ENCODE assay signal across 15 cellular contexts in the genomic region with DNA sequence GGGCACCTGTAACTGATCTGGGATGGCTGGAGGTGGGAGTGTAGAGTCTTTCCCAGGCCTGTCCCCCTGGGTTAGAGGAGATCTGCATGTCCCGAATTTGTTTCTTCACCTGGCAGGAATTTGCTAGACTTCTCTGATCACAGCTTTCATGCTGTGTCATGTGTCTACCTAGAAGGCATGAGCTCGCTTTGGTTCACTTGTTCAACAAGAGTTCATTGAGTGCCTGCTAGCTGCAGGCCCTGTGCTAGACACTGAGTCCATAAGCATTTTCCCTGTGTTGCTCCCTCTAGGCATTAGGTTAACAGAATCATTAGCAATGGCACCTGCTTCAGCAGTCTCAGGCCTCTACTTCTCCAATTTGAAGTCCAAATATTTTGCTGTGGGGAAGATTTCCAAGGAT.
DNase-seq lines count a peak whose midpoint lies in the region; ATAC-seq and TF ChIP-seq lines count a peak whose summit lies in the region.
"Had no signal": no experiment of that assay in that cellular context is flagged by ENCODE, and none has a peak within 500 bp of the region (broad histone marks: within the 10 kb centered on the region; RNA-seq: fewer than 3 reads in every experiment).

No MANE protein-coding gene starts in this region.

- peaks cover 0 to 49% (median 19%) of the 10 kb centered on the region in 12 donors for H3K4me1 ChIP-seq in heart left ventricle
- H3K4me1 ChIP-seq: BE2C had no signal

- no peak for DNase-seq in heart left ventricle
- DNase-seq in Right ventricle myocardium inferior (ENCODE audit: missing footprints), result no peak
- no peak for DNase-seq in activated naive CD8-positive, alpha-beta T cell treated with anti-CD3 and anti-CD28 coated beads, Interleukin-2, amount 50 U/mL, for 24 hours
- DNase-seq in osteocyte (ENCODE audit: extremely low spot score, unreplicated experiment), result peak; percentile 23
- DNase-seq in A172 (ENCODE audit: low spot score), result no peak
- DNase-seq in NCI-H345 treated with DMSO at 0.1 percent for 48 hours (lab: John Stamatoyannopoulos, UW; ENCODE audit: unreplicated experiment), result no peak
- DNase-seq: BE2C; CD4-positive, alpha-beta memory T cell; DMS79; GOT3; H9 had no signal

- peaks cover 71% of the 10 kb centered on the region for H3K36me3 Mint-ChIP-seq in activated naive CD8-positive, alpha-beta T cell treated with anti-CD3 and anti-CD28 coated beads, Interleukin-2, amount 50 U/mL, for 24 hours (ENCODE audit: low read depth)
- peaks cover 61% of the 10 kb centered on the region for H3K36me3 Mint-ChIP-seq in osteocyte (ENCODE audit: unreplicated experiment)

- no peak for ATAC-seq in heart left ventricle
- no peak for ATAC-seq in Right ventricle myocardium inferior
- no peak for ATAC-seq in activated naive CD8-positive, alpha-beta T cell treated with anti-CD3 and anti-CD28 coated beads, Interleukin-2, amount 50 U/mL, for 24 hours
- ATAC-seq in GM21390 (IDR thresholded peaks at IDR 0.05; ENCODE audit: unreplicated experiment), result no peak
- ATAC-seq: A549, GM12878 had no signal

- peaks cover 8% of the 10 kb centered on the region for H3K9me3 Mint-ChIP-seq in activated naive CD8-positive, alpha-beta T cell treated with anti-CD3 and anti-CD28 coated beads, Interleukin-2, amount 50 U/mL, for 24 hours
- no peaks in the 10 kb centered on the region for H3K9me3 Mint-ChIP-seq in osteocyte (ENCODE audit: unreplicated experiment)
- H3K9me3 Mint-ChIP-seq: H9 had no signal

- no peak overlapping the region for H3K4me3 ChIP-seq in heart left ventricle
- H3K4me3 ChIP-seq: A549, GM12878 had no signal

- H3K27me3 Mint-ChIP-seq in activated naive CD8-positive, alpha-beta T cell treated with anti-CD3 and anti-CD28 coated beads, Interleukin-2, amount 50 U/mL, for 24 hours, result no peaks in the 10 kb centered on the region
- no peaks in the 10 kb centered on the region for H3K27me3 Mint-ChIP-seq in osteocyte (ENCODE audit: unreplicated experiment)
- H3K27me3 Mint-ChIP-seq: CD4-positive, alpha-beta memory T cell had no signal

- H3K27ac ChIP-seq in heart left ventricle, result peak overlapping the region in 11 of 12 donors; percentile 53 to 92 (median 79)
- H3K27ac ChIP-seq: A549, C4-2B had no signal

- H3K27me3 ChIP-seq in heart left ventricle, result no peaks in the 10 kb centered on the region
- H3K27me3 ChIP-seq: BE2C had no signal

- intact Hi-C loops in heart left ventricle (cut with DNase I) (loop anchor here in 4 of 10 donors (2.0 to 10.0 kb wide), 3 partner anchors 20 to 148 kb away; partner anchors contain the start of gene RYR2 (in 2 of the 4)), Right ventricle myocardium inferior (cut with DNase I) (loop anchor here (10.0 kb wide), 1 partner anchor 148 kb away; the partner anchor contains the start of gene RYR2)

- peaks cover under 1 to 91% (median 80%) of the 10 kb centered on the region in 9 donors for H3K36me3 ChIP-seq in heart left ventricle

- TF ChIP-seq CTCF in heart left ventricle (IDR thresholded peaks at IDR 0.05) (no peak), osteocyte (IDR thresholded peaks at IDR 0.05) (no peak)

- peak overlapping the region; percentile 31 for H3K27ac Mint-ChIP-seq in activated naive CD8-positive, alpha-beta T cell treated with anti-CD3 and anti-CD28 coated beads, Interleukin-2, amount 50 U/mL, for 24 hours
- no peak overlapping the region for H3K27ac Mint-ChIP-seq in osteocyte (ENCODE audit: unreplicated experiment)

- H3K4me1 Mint-ChIP-seq in activated naive CD8-positive, alpha-beta T cell treated with anti-CD3 and anti-CD28 coated beads, Interleukin-2, amount 50 U/mL, for 24 hours, result no peaks in the 10 kb centered on the region
- H3K4me1 Mint-ChIP-seq in osteocyte (ENCODE audit: unreplicated experiment), result peaks cover 14% of the 10 kb centered on the region
- H3K4me1 Mint-ChIP-seq: CD4-positive, alpha-beta memory T cell; H9 had no signal

- TF ChIP-seq POLR2A in heart left ventricle (IDR thresholded peaks at IDR 0.05), result no peak

- peaks cover 0 to 7% (median 0%) of the 10 kb centered on the region in 12 donors for H3K9me3 ChIP-seq in heart left ventricle
- H3K9me3 ChIP-seq: A549, BE2C had no signal

- 78 to 97% (median 91%) methylated on average over 2 of the region's 2 CpGs for WGBS in heart left ventricle, 4 donors

- no peak overlapping the region for H3K4me3 Mint-ChIP-seq in activated naive CD8-positive, alpha-beta T cell treated with anti-CD3 and anti-CD28 coated beads, Interleukin-2, amount 50 U/mL, for 24 hours
- no peak overlapping the region for H3K4me3 Mint-ChIP-seq in osteocyte (ENCODE audit: unreplicated experiment)
- H3K4me3 Mint-ChIP-seq: CD4-positive, alpha-beta memory T cell; H9 had no signal
